Comparison of ENCODE assay signal across 1 cellular context in genomic region chr3:30400924-30401323, GRCh38.
TF ChIP-seq lines count a peak whose summit lies in the region.

No MANE protein-coding gene starts in this region.

TF ChIP-seq in GM23338, 12 proteins besides CTCF, POLR2A, EP300 and RAD21 (continued from another document):
- TF ChIP-seq ZNF462 (CRISPR knock-in tag; IDR thresholded peaks at IDR 0.05) (no peak), ETS1 (IDR thresholded peaks at IDR 0.05) (no peak), NANOG (IDR thresholded peaks at IDR 0.05; ENCODE audit: borderline replicate concordance) (no peak), JUNB (IDR thresholded peaks at IDR 0.05; ENCODE audit: unreplicated experiment) (no peak), ZNF114 (CRISPR knock-in tag; IDR thresholded peaks at IDR 0.05) (no peak), POLR2AphosphoS5 (IDR thresholded peaks at IDR 0.05; ENCODE audit: low read depth) (no peak), CREB1 (CRISPR knock-in tag; IDR thresholded peaks at IDR 0.05; ENCODE audit: low read depth) (no peak), EZH2phosphoT487 (IDR thresholded peaks at IDR 0.05; ENCODE audit: unreplicated experiment) (no peak), STAT1 (IDR thresholded peaks at IDR 0.05; ENCODE audit: unreplicated experiment) (no peak)
TF ChIP-seq in GM23338: peak in this region for 0.
